Comparison of ENCODE assay signal across 1 cellular context in the genomic region with DNA sequence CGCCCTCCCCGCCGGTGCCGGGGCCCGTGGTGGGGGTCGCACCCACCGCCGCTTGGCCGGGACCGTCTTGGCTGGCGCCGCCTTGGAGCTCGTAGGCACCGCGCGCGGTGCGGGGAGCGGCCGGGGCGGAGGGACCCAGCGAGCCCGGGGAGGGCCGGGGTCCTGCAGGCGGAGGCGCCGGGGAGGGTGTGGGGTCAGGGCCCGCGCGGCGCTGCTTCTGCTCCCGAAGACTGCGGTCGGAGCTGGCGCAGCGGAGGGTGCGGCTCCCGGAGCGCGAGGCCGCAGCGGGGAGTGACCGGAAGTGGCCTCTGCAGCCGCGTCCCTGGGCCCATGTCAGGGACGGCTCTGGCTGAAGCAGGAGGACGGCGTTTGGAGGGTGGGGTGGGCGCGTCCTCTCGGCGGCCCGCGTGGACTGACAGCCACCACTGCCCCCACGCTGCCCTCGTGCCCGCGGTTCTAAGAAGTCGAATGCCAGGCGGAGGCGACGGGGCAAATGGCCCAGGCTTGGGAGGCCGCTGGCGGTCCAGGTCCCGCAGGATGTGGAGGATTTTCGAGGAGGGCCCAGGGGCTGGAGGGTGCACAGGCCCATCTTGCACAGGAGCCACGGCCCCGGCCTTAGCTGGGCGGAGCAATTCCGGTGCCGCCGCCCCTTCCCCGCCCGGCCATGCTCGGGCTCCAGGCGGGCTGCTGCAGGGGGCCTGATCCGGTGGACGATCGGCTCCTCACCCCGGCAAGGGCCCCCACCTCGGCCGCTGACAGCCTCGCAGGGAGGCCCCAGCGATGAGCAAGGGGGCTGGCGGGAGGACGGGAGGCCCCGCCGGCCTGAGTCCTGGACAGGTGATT.
TF ChIP-seq lines count a peak whose summit lies in the region.

No MANE protein-coding gene starts in this region.

TF ChIP-seq in HepG2, 621 proteins besides CTCF, POLR2A, EP300 and RAD21 (continued from another document and continues in another):
- TF ChIP-seq, protein P1, sequence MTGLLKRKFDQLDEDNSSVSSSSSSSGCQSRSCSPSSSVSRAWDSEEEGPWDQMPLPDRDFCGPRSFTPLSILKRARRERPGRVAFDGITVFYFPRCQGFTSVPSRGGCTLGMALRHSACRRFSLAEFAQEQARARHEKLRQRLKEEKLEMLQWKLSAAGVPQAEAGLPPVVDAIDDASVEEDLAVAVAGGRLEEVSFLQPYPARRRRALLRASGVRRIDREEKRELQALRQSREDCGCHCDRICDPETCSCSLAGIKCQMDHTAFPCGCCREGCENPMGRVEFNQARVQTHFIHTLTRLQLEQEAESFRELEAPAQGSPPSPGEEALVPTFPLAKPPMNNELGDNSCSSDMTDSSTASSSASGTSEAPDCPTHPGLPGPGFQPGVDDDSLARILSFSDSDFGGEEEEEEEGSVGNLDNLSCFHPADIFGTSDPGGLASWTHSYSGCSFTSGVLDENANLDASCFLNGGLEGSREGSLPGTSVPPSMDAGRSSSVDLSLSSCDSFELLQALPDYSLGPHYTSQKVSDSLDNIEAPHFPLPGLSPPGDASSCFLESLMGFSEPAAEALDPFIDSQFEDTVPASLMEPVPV (CRISPR knock-in tag; IDR thresholded peaks at IDR 0.05), result peak; percentile 83
- TF ChIP-seq ZSCAN9 (CRISPR knock-in tag; IDR thresholded peaks at IDR 0.05; ENCODE audit: borderline replicate concordance) (no peak), HNRNPUL1 (IDR thresholded peaks at IDR 0.05; ENCODE audit: low read depth, low read length) (no peak), ZNF746 (CRISPR knock-in tag; IDR thresholded peaks at IDR 0.05) (no peak; the same call in 1 of the 2 replicates), ZKSCAN8 (CRISPR knock-in tag; IDR thresholded peaks at IDR 0.05; ENCODE audit: borderline replicate concordance) (no peak; the same call in 1 of the 2 replicates), ZNF670 (CRISPR knock-in tag; IDR thresholded peaks at IDR 0.05; ENCODE audit: borderline replicate concordance) (no peak; the same call in 1 of the 2 replicates), SIX4 (CRISPR knock-in tag; IDR thresholded peaks at IDR 0.05) (no peak), SMARCC2 (IDR thresholded peaks at IDR 0.05) (no peak), FOXK1 (CRISPR knock-in tag; IDR thresholded peaks at IDR 0.05; ENCODE audit: borderline replicate concordance, low read depth) (0 out of 2 replicates have a peak, but pooled peaks have one; percentile 29), ZNF572 (CRISPR knock-in tag; IDR thresholded peaks at IDR 0.05) (no peak; the same call in 1 of the 2 replicates), HOXA3 (CRISPR knock-in tag; IDR thresholded peaks at IDR 0.05) (peak; percentile 53), WIZ (CRISPR knock-in tag; IDR thresholded peaks at IDR 0.05) (no peak), HOXD1 (CRISPR knock-in tag; IDR thresholded peaks at IDR 0.05) (peak; percentile 54; the same call in 1 of the 2 replicates), SKI (IDR thresholded peaks at IDR 0.05; ENCODE audit: partially characterized antibody) (no peak), GATAD1 (CRISPR knock-in tag; IDR thresholded peaks at IDR 0.05) (0 out of 2 replicates have a peak, but pooled peaks have one; percentile 60), NFYC (CRISPR knock-in tag; IDR thresholded peaks at IDR 0.05) (no peak), ZNF446 (CRISPR knock-in tag; IDR thresholded peaks at IDR 0.05) (peak; percentile 86; the same call in 1 of the 2 replicates), RAD51 (IDR thresholded peaks at IDR 0.05; ENCODE audit: borderline replicate concordance) (no peak), ZSCAN30 (CRISPR knock-in tag; IDR thresholded peaks at IDR 0.05) (no peak), ZNF296 (CRISPR knock-in tag; conservative IDR thresholded peaks at IDR 0.05) (peak; percentile 98), ZNF343 (CRISPR knock-in tag; IDR thresholded peaks at IDR 0.05) (peak; percentile 27; the same call in 1 of the 2 replicates), NFIB (CRISPR knock-in tag; IDR thresholded peaks at IDR 0.05; ENCODE audit: borderline replicate concordance) (no peak), ZBTB7B (CRISPR knock-in tag; IDR thresholded peaks at IDR 0.05) (peak; percentile 54; the same call in 1 of the 2 replicates), ZBTB20 (CRISPR knock-in tag; IDR thresholded peaks at IDR 0.05; ENCODE audit: borderline replicate concordance, low read depth) (no peak), ZNF3 (CRISPR knock-in tag; IDR thresholded peaks at IDR 0.05) (no peak)
- TF ChIP-seq, protein P2, sequence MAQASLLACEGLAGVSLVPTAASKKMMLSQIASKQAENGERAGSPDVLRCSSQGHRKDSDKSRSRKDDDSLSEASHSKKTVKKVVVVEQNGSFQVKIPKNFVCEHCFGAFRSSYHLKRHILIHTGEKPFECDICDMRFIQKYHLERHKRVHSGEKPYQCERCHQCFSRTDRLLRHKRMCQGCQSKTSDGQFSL (CRISPR knock-in tag; IDR thresholded peaks at IDR 0.05), result no peak; the same call in 1 of the 2 replicates
- TF ChIP-seq, protein P3, sequence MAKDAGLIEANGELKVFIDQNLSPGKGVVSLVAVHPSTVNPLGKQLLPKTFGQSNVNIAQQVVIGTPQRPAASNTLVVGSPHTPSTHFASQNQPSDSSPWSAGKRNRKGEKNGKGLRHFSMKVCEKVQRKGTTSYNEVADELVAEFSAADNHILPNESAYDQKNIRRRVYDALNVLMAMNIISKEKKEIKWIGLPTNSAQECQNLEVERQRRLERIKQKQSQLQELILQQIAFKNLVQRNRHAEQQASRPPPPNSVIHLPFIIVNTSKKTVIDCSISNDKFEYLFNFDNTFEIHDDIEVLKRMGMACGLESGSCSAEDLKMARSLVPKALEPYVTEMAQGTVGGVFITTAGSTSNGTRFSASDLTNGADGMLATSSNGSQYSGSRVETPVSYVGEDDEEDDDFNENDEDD (CRISPR knock-in tag; IDR thresholded peaks at IDR 0.05; ENCODE audit: borderline replicate concordance), result peak; percentile 41; the same call in 1 of the 2 replicates
- TF ChIP-seq, protein P4, sequence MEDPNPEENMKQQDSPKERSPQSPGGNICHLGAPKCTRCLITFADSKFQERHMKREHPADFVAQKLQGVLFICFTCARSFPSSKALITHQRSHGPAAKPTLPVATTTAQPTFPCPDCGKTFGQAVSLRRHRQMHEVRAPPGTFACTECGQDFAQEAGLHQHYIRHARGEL (CRISPR knock-in tag; IDR thresholded peaks at IDR 0.05), result no peak; the same call in 1 of the 2 replicates
- TF ChIP-seq, protein P5, sequence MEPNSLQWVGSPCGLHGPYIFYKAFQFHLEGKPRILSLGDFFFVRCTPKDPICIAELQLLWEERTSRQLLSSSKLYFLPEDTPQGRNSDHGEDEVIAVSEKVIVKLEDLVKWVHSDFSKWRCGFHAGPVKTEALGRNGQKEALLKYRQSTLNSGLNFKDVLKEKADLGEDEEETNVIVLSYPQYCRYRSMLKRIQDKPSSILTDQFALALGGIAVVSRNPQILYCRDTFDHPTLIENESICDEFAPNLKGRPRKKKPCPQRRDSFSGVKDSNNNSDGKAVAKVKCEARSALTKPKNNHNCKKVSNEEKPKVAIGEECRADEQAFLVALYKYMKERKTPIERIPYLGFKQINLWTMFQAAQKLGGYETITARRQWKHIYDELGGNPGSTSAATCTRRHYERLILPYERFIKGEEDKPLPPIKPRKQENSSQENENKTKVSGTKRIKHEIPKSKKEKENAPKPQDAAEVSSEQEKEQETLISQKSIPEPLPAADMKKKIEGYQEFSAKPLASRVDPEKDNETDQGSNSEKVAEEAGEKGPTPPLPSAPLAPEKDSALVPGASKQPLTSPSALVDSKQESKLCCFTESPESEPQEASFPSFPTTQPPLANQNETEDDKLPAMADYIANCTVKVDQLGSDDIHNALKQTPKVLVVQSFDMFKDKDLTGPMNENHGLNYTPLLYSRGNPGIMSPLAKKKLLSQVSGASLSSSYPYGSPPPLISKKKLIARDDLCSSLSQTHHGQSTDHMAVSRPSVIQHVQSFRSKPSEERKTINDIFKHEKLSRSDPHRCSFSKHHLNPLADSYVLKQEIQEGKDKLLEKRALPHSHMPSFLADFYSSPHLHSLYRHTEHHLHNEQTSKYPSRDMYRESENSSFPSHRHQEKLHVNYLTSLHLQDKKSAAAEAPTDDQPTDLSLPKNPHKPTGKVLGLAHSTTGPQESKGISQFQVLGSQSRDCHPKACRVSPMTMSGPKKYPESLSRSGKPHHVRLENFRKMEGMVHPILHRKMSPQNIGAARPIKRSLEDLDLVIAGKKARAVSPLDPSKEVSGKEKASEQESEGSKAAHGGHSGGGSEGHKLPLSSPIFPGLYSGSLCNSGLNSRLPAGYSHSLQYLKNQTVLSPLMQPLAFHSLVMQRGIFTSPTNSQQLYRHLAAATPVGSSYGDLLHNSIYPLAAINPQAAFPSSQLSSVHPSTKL (CRISPR knock-in tag; IDR thresholded peaks at IDR 0.05), result peak; percentile 30; the same call in 1 of the 2 replicates
- TF ChIP-seq, protein P6, sequence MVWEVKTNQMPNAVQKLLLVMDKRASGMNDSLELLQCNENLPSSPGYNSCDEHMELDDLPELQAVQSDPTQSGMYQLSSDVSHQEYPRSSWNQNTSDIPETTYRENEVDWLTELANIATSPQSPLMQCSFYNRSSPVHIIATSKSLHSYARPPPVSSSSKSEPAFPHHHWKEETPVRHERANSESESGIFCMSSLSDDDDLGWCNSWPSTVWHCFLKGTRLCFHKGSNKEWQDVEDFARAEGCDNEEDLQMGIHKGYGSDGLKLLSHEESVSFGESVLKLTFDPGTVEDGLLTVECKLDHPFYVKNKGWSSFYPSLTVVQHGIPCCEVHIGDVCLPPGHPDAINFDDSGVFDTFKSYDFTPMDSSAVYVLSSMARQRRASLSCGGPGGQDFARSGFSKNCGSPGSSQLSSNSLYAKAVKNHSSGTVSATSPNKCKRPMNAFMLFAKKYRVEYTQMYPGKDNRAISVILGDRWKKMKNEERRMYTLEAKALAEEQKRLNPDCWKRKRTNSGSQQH (CRISPR knock-in tag; IDR thresholded peaks at IDR 0.05; ENCODE audit: low read depth), result peak; percentile 41; the same call in 1 of the 2 replicates
- TF ChIP-seq, protein P7, sequence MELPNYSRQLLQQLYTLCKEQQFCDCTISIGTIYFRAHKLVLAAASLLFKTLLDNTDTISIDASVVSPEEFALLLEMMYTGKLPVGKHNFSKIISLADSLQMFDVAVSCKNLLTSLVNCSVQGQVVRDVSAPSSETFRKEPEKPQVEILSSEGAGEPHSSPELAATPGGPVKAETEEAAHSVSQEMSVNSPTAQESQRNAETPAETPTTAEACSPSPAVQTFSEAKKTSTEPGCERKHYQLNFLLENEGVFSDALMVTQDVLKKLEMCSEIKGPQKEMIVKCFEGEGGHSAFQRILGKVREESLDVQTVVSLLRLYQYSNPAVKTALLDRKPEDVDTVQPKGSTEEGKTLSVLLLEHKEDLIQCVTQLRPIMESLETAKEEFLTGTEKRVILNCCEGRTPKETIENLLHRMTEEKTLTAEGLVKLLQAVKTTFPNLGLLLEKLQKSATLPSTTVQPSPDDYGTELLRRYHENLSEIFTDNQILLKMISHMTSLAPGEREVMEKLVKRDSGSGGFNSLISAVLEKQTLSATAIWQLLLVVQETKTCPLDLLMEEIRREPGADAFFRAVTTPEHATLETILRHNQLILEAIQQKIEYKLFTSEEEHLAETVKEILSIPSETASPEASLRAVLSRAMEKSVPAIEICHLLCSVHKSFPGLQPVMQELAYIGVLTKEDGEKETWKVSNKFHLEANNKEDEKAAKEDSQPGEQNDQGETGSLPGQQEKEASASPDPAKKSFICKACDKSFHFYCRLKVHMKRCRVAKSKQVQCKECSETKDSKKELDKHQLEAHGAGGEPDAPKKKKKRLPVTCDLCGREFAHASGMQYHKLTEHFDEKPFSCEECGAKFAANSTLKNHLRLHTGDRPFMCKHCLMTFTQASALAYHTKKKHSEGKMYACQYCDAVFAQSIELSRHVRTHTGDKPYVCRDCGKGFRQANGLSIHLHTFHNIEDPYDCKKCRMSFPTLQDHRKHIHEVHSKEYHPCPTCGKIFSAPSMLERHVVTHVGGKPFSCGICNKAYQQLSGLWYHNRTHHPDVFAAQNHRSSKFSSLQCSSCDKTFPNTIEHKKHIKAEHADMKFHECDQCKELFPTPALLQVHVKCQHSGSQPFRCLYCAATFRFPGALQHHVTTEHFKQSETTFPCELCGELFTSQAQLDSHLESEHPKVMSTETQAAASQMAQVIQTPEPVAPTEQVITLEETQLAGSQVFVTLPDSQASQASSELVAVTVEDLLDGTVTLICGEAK (IDR thresholded peaks at IDR 0.05), result no peak
- TF ChIP-seq, protein P7 (CRISPR knock-in tag; IDR thresholded peaks at IDR 0.05), result peak; percentile 12; the same call in 1 of the 2 replicates
- TF ChIP-seq, protein P8, sequence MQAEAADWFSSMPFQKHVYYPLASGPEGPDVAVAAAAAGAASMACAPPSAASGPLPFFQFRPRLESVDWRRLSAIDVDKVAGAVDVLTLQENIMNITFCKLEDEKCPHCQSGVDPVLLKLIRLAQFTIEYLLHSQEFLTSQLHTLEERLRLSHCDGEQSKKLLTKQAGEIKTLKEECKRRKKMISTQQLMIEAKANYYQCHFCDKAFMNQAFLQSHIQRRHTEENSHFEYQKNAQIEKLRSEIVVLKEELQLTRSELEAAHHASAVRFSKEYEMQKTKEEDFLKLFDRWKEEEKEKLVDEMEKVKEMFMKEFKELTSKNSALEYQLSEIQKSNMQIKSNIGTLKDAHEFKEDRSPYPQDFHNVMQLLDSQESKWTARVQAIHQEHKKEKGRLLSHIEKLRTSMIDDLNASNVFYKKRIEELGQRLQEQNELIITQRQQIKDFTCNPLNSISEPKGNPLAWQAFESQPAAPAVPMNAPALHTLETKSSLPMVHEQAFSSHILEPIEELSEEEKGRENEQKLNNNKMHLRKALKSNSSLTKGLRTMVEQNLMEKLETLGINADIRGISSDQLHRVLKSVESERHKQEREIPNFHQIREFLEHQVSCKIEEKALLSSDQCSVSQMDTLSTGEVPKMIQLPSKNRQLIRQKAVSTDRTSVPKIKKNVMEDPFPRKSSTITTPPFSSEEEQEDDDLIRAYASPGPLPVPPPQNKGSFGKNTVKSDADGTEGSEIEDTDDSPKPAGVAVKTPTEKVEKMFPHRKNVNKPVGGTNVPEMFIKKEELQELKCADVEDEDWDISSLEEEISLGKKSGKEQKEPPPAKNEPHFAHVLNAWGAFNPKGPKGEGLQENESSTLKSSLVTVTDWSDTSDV (CRISPR knock-in tag; IDR thresholded peaks at IDR 0.05), result peak; percentile 75; the same call in 1 of the 2 replicates
